ENCODE assay signal across 8 cellular contexts in the genomic region with DNA sequence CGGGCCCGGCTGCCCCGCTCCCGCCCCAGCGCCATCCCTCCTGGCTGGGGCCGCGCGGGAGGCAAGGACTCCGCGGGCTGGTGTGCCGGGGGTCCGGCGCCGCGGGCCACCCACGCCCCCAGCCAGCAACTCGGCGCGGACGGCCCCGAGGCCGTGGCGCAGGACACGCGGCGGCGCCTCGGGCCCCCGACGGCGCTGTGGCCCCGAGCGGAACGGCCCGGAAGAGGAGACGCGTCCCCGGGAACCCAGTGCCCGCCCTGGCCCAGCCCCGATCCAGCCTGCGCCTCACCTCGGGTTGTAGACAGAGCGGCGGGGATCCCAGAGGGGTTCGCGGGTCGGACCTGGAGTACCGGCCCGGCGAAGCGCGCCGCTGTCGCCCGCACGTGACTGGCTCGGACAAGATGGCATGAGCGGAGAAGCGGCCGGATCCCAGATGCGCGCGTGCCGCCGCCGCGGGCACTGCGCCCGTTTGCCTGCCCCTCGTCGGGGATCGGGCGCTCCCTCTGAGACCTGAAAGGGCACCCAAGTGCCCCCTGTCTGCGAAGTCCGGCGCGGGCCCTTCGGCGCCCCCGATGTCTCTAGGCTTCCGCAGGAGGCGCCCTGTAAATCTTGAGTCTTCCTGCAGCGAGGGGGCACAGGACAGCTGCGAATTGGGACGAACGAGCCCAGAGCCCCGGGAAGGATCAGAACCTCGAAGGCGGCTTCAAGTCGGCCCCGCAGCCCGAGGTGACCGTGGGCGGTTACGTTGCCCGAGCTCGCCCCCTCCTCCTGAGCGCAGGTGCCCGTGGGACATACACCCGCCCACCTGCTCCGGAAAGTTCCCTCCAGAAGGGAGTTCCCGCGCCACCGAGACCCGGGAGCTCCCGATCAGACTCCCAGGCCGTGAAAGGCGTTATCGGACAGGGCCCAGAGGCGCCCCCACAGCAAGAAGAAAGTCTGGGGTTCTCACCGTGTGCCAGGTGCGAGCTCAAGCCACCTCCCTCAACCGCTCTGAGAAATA. TPM values are rescaled to one million over a fixed set of nuclear protein-coding genes. Genes with fewer than 3 reads are reported as not detected.
A peak's percentile ranks its signal among the peaks of the same experiment; 100 is the strongest.
DNase-seq lines count a peak whose midpoint lies in the region; ATAC-seq, FAIRE-seq and TF ChIP-seq lines count a peak whose summit lies in the region.

No MANE protein-coding gene starts in this region.

- CTCF ChIA-PET in CD8-positive, alpha-beta memory T cell (lab: Charles Lee): interaction anchor here (0.6 to 2.2 kb wide), 18 partner anchors 8 to 154 kb away, joined by 3 to 15 read pairs (median 3); no protein-coding TSS in a partner anchor

- no peaks in the 10 kb centered on the region for H3K9me3 ChIP-seq in CD8-positive, alpha-beta memory T cell (ENCODE audit: low read length)
- H3K9me3 ChIP-seq in HUES64 (ENCODE audit: insufficient read depth, low read depth, low read length) (no peaks in the 10 kb centered on the region), kidney (ENCODE audit: control insufficient read depth in 1 of 2, low read length in 2 of 2) (no peaks in the 10 kb centered on the region)

- WGBS in HUES64: 2% methylated on average over 113 of the region's 113 CpGs

- H3K36me3 Mint-ChIP-seq in CD8-positive, alpha-beta memory T cell: peaks cover 0 to 11% (median 0%) of the 10 kb centered on the region in 3 donors

- peak overlapping the region; percentile 44 for H3K4me3 ChIP-seq in CD8-positive, alpha-beta memory T cell (ENCODE audit: low read length)
- H3K4me3 ChIP-seq in HUES64 (ENCODE audit: low read length): peak overlapping the region; percentile 69
- H3K4me3 ChIP-seq in bronchial epithelial cell (ENCODE audit: low read depth, low read length): peak overlapping the region; percentile 62
- peak overlapping the region; percentile 47 to 62 for H3K4me3 ChIP-seq in kidney (ENCODE audit: low read length in 2 of 2)

- no peaks in the 10 kb centered on the region for H3K36me3 ChIP-seq in CD8-positive, alpha-beta memory T cell (ENCODE audit: insufficient read depth, low read length)
- H3K36me3 ChIP-seq in HUES64 (ENCODE audit: insufficient read depth, low read length) (no peaks in the 10 kb centered on the region), bronchial epithelial cell (ENCODE audit: control insufficient read depth, insufficient read depth, low read length) (no peaks in the 10 kb centered on the region), kidney (ENCODE audit: control insufficient read depth in 1 of 2, insufficient read depth in 2 of 2, low read length in 2 of 2) (no peaks in the 10 kb centered on the region)

- peak; percentile 39 for ATAC-seq in GM21360 (IDR thresholded peaks at IDR 0.05; ENCODE audit: unreplicated experiment)

- H3K27me3 Mint-ChIP-seq in CD8-positive, alpha-beta memory T cell: peaks cover 0 to 4% of the 10 kb centered on the region in 2 donors

- peaks cover 34 to 40% (median 38%) of the 10 kb centered on the region in 3 donors for H3K4me1 Mint-ChIP-seq in CD8-positive, alpha-beta memory T cell

- no peak for FAIRE-seq in bronchial epithelial cell (lab: Jason Lieb, UNC)
- FAIRE-seq in kidney (lab: Jason Lieb, UNC): no peak

- POLR2A ChIA-PET in CD8-positive, alpha-beta memory T cell (lab: Charles Lee): interaction anchor here (0.5 to 1.7 kb wide), 9 partner anchors 8 to 828 kb away, joined by 3 to 8 read pairs (median 4); no protein-coding TSS in a partner anchor

- TF ChIP-seq CTCF in VCaP (conservative IDR thresholded peaks at IDR 0.05) (0 out of 2 replicates have a peak, but pooled peaks have one; percentile 4), bronchial epithelial cell (IDR thresholded peaks at IDR 0.05; ENCODE audit: insufficient read depth, low read length, severe bottlenecking) (peak; percentile 50), kidney (IDR thresholded peaks at IDR 0.05; ENCODE audit: borderline replicate concordance, extremely low read depth, insufficient read depth) (no peak)

- H3K27me3 ChIP-seq in CD8-positive, alpha-beta memory T cell (ENCODE audit: insufficient read depth, low read length, poor library complexity, severe bottlenecking): no peaks in the 10 kb centered on the region
- H3K27me3 ChIP-seq in HUES64 (ENCODE audit: insufficient read depth, low read length): peaks cover 52% of the 10 kb centered on the region
- H3K27me3 ChIP-seq in bronchial epithelial cell (ENCODE audit: control insufficient read depth, insufficient read depth, low read length): no peaks in the 10 kb centered on the region

- peak overlapping the region; percentile 82 for H3K9ac ChIP-seq in HUES64 (ENCODE audit: low read depth, low read length)
- H3K9ac ChIP-seq in kidney (ENCODE audit: low read length in 2 of 2): no peak overlapping the region

- H3K9me3 Mint-ChIP-seq in CD8-positive, alpha-beta memory T cell: no peaks in the 10 kb centered on the region

- DNase-seq in CD8-positive, alpha-beta memory T cell: peak; percentile 57 to 83 (median 70)
- DNase-seq in bronchial epithelial cell (ENCODE audit: low read depth) (no peak), kidney (peak; percentile 88)
- peak; percentile 20 to 30 (median 28) for DNase-seq in stimulated activated CD4-positive, alpha-beta T cell treated with anti-CD3 and anti-CD28 coated beads, Interleukin-1b, Interleukin-23, amount 100 ng/mL, for 24 hours (ENCODE audit: low read depth in 4 of 4, low spot score in 1 of 4)
- no peak for DNase-seq in NK-92 treated with Interleukin-12 subunit alpha and Interleukin-12 subunit beta, amount 100 ng/mL, for 24 hours (lab: John Stamatoyannopoulos, UW)

- H3K27ac ChIP-seq in CD8-positive, alpha-beta memory T cell (ENCODE audit: low read depth, low read length): peak overlapping the region; percentile 35
- H3K27ac ChIP-seq in HUES64 (ENCODE audit: low read depth, low read length) (no peak overlapping the region), VCaP (peak overlapping the region; percentile 96), kidney (ENCODE audit: low read depth in 2 of 2, low read length in 2 of 2) (peak overlapping the region in 1 of 2 donors; percentile 91)

- peaks cover 27% of the 10 kb centered on the region for H3K4me1 ChIP-seq in CD8-positive, alpha-beta memory T cell (ENCODE audit: insufficient read depth, low read length)
- H3K4me1 ChIP-seq in HUES64 (ENCODE audit: insufficient read depth, low read length): 0 out of 2 replicates have a peak, but pooled peaks cover 4% of the 10 kb centered on the region
- H3K4me1 ChIP-seq in kidney (ENCODE audit: control insufficient read depth in 1 of 2, insufficient read depth in 1 of 2, low read depth in 1 of 2, low read length in 2 of 2): peaks cover 8 to 13% of the 10 kb centered on the region in 2 donors

- peak overlapping the region; percentile 84 to 99 (median 87) for H3K4me3 Mint-ChIP-seq in CD8-positive, alpha-beta memory T cell

- intact Hi-C loops in kidney (cut with DNase I): no loop called here

- H3K27ac Mint-ChIP-seq in CD8-positive, alpha-beta memory T cell: peak overlapping the region; percentile 87 to 98 (median 91)

RNA-seq across cellular contexts. Expression of gene SFMBT1, which starts 0.6 kb away (rescaled TPM):
- 10 to 100 TPM; 18.3 to 21.0 TPM for total RNA-seq in CD8-positive, alpha-beta memory T cell
- polyA plus RNA-seq in CD8-positive, alpha-beta memory T cell: 17.0 TPM
- 9.1 TPM for polyA plus RNA-seq in HUES64 (2013, experiment 1 of 2)
- polyA plus RNA-seq in HUES64 (2013, experiment 2 of 2): 9.3 TPM
- 7.6 and 8.1 TPM in 2 replicates for total RNA-seq in bronchial epithelial cell
- total RNA-seq in kidney: 16.0 TPM
- polyA plus RNA-seq in kidney (ENCODE audit: insufficient read depth, low read depth, low replicate concordance): 3.4 TPM

Comparison
In these comparisons a context has a peak if more than half of its experiments do, and no peak if none do; other contexts are left out.
1. DNase-seq: peak in CD8-positive, alpha-beta memory T cell (5 of 5), kidney (single experiment) and stimulated activated CD4-positive, alpha-beta T cell treated with anti-CD3 and anti-CD28 coated beads, Interleukin-1b, Interleukin-23, amount 100 ng/mL, for 24 hours (4 of 4); none in bronchial epithelial cell (single experiment) and NK-92 treated with Interleukin-12 subunit alpha and Interleukin-12 subunit beta, amount 100 ng/mL, for 24 hours (single experiment).
2. Peak in every context shown above with its lines, with median percentiles within 50 percentile points of each other: H3K4me3 ChIP-seq.